11 cellular contexts compared by ENCODE assay signal in the genomic region with DNA sequence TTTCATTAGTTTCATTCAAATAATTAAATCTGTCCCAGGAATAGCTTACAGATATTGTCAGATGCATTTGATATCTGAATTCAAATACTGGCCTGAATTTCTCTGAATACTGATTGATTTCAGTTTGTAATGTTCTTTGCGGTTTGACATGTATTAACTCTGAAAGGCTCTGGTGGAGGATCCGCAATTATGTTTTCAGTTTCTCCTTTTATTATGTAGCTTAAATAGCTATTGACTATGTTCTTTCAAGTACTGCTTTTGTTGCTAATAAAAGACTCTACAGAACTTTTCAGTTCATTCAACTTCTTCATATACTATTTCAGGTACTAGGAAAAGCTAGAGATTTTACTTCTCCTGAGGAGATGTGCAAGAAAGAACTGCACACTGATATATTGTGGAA.
"Had no signal": no experiment of that assay in that cellular context is flagged by ENCODE, and none has a peak within 500 bp of the region (broad histone marks: within the 10 kb centered on the region; RNA-seq: fewer than 3 reads in every experiment).

No MANE protein-coding gene starts in this region.

- H3K4me3 Mint-ChIP-seq: GM23338, H9, HFFc6 had no signal

- H3K27ac ChIP-seq: GM23248 had no signal

- FAIRE-seq: H1, H54 had no signal

- DNase-seq: GM23248, GOT3, H7, H9, HCEC 1CT, HFFc6 had no signal

- H3K9me3 ChIP-seq: HAP-1 had no signal

- H3K9ac ChIP-seq: GM23248 had no signal

- ATAC-seq: GM23338, HCT116 had no signal

- H3K36me3 ChIP-seq: HAP-1 had no signal

- H3K9me3 Mint-ChIP-seq: GM23338, H9 had no signal

- H3K27ac Mint-ChIP-seq: GM23338, H9, HFFc6 had no signal

- H2AFZ ChIP-seq: GM23248, GM23338 had no signal

- H3K4me1 Mint-ChIP-seq: GM23338 had no signal

- H3K4me2 ChIP-seq: GM23338 had no signal

- H3K4me3 ChIP-seq: GM23248, GM23338, HAP-1 had no signal
